ENCODE assay signal across 16 cellular contexts in the genomic region with DNA sequence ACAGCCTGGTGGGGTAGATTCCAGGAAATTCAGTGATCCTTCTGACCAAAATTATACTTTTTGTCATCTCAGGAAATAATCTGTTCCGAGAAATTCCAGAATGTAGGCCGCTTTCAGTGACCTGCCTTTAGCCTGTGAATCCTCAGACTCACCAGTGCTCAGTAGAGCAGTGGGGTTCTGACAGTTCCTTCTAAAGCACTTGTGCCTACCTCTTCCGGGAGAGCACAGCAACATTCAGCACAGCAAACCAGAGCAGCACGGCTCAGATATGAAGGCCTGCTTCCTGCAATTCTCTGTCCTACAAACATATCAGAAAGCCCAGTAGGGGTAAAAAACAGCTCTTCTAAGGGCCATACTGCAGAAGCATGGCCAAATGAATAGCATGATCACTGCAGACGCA. TPM values are rescaled to one million over a fixed set of nuclear protein-coding genes. Genes with fewer than 3 reads are reported as not detected.
DNase-seq lines count a peak whose midpoint lies in the region; ATAC-seq and TF ChIP-seq lines count a peak whose summit lies in the region.
"Had no signal": no experiment of that assay in that cellular context is flagged by ENCODE, and none has a peak within 500 bp of the region (broad histone marks: within the 10 kb centered on the region; RNA-seq: fewer than 3 reads in every experiment).

No MANE protein-coding gene starts in this region.

- TF ChIP-seq CTCF in IMR-90 (conservative IDR thresholded peaks at IDR 0.05; ENCODE audit: low read depth, low read length) (no peak), foreskin fibroblast (IDR thresholded peaks at IDR 0.05; ENCODE audit: low read depth, low read length) (no peak)
- no peak for TF ChIP-seq CTCF in activated CD8-positive, alpha-beta T cell treated with anti-CD3 and anti-CD28 coated beads for 36 hours (IDR thresholded peaks at IDR 0.05)

- no peak overlapping the region for H3K4me3 ChIP-seq in IMR-90 (ENCODE audit: insufficient read depth, low read depth, low read length)
- no peak overlapping the region for H3K4me3 ChIP-seq in thymus (ENCODE audit: low read length)
- H3K4me3 ChIP-seq in foreskin fibroblast (ENCODE audit: low read depth in 1 of 2, low read length in 2 of 2), result no peak overlapping the region
- H3K4me3 ChIP-seq: K562, SJSA1 had no signal

- no peak overlapping the region; the same call in 1 of the 2 replicates for H4K5ac ChIP-seq in IMR-90 (ENCODE audit: low read depth, low read length)

- TF ChIP-seq RAD21 in IMR-90 (IDR thresholded peaks at IDR 0.05; ENCODE audit: low read length), result no peak

- H2BK120ac ChIP-seq in IMR-90 (ENCODE audit: low read depth, low read length), result no peak overlapping the region

- H2BK20ac ChIP-seq in IMR-90 (ENCODE audit: low read depth, low read length), result no peak overlapping the region

- no peak overlapping the region for H3K27ac Mint-ChIP-seq in activated naive CD8-positive, alpha-beta T cell treated with anti-CD3 and anti-CD28 coated beads, Interleukin-2, amount 10 ng/mL, durations not matched to agents 7 days and 5 days
- H3K27ac Mint-ChIP-seq in activated naive CD8-positive, alpha-beta T cell treated with anti-CD3 and anti-CD28 coated beads, Interleukin-2, amount 50 U/mL, for 24 hours, result no peak overlapping the region
- peak overlapping the region; percentile 57 for H3K27ac Mint-ChIP-seq in activated CD8-positive, alpha-beta T cell treated with anti-CD3 and anti-CD28 coated beads for 36 hours

- no peak overlapping the region for H2BK15ac ChIP-seq in IMR-90 (ENCODE audit: low read depth, low read length)

- peaks cover 13% of the 10 kb centered on the region for H3K4me1 Mint-ChIP-seq in activated naive CD8-positive, alpha-beta T cell treated with anti-CD3 and anti-CD28 coated beads, Interleukin-2, amount 10 ng/mL, durations not matched to agents 7 days and 5 days
- peaks cover 17% of the 10 kb centered on the region for H3K4me1 Mint-ChIP-seq in activated naive CD8-positive, alpha-beta T cell treated with anti-CD3 and anti-CD28 coated beads, Interleukin-2, amount 50 U/mL, for 24 hours
- peaks cover 27% of the 10 kb centered on the region for H3K4me1 Mint-ChIP-seq in activated CD8-positive, alpha-beta T cell treated with anti-CD3 and anti-CD28 coated beads for 36 hours (ENCODE audit: low read depth)
- H3K4me1 Mint-ChIP-seq: CD14-positive monocyte had no signal

- no peak overlapping the region; the same call in 1 of the 2 replicates for H4K91ac ChIP-seq in IMR-90 (ENCODE audit: insufficient read depth, low read depth, low read length)

- TF ChIP-seq POLR2A in IMR-90 (IDR thresholded peaks at IDR 0.05; ENCODE audit: low read depth, low read length), result no peak

- dilution Hi-C loops in IMR-90 (cut with HindIII; ENCODE audit: low sequenced_read_pairs, unreplicated experiment), result no loop called here

- 100% methylated on average over 2 of the region's 5 CpGs; no CpG with 5 or more reads in 1 of the 2 experiments for WGBS in IMR-90 (ENCODE audit: extremely low coverage in 2 of 2, insufficient read length in 1 of 2), 2 experiments
- WGBS in thymus, result 74% methylated on average over 5 of the region's 5 CpGs

- H3K27me3 Mint-ChIP-seq in activated naive CD8-positive, alpha-beta T cell treated with anti-CD3 and anti-CD28 coated beads, Interleukin-2, amount 10 ng/mL, durations not matched to agents 7 days and 5 days, result no peaks in the 10 kb centered on the region
- H3K27me3 Mint-ChIP-seq in activated naive CD8-positive, alpha-beta T cell treated with anti-CD3 and anti-CD28 coated beads, Interleukin-2, amount 50 U/mL, for 24 hours, result no peaks in the 10 kb centered on the region
- H3K27me3 Mint-ChIP-seq in activated CD8-positive, alpha-beta T cell treated with anti-CD3 and anti-CD28 coated beads for 36 hours, result no peaks in the 10 kb centered on the region

- CTCF ChIA-PET in IMR-90 (lab: Yijun Ruan, JAX), result no interaction called here
- CTCF ChIA-PET in activated CD8-positive, alpha-beta T cell treated with anti-CD3 and anti-CD28 coated beads for 36 hours (lab: Charles Lee), result no interaction called here

- BruUV-seq in IMR-90 (replicated peaks; lab: Mats Ljungman, UMichigan), result no TSS peak

- no peak overlapping the region for H3K27ac ChIP-seq in IMR-90 (ENCODE audit: insufficient read depth, low read length)
- peak overlapping the region; percentile 27 for H3K27ac ChIP-seq in thymus (ENCODE audit: low read depth)
- H3K27ac ChIP-seq: SJSA1 had no signal

- H2BK5ac ChIP-seq in IMR-90 (ENCODE audit: low read depth, low read length, poor library complexity, severe bottlenecking), result no peak overlapping the region

- H3K18ac ChIP-seq in IMR-90 (ENCODE audit: low read depth, low read length), result peak overlapping the region; percentile 20; the same call in 1 of the 2 replicates

- ATAC-seq in activated naive CD8-positive, alpha-beta T cell treated with anti-CD3 and anti-CD28 coated beads, Interleukin-2, amount 10 ng/mL, durations not matched to agents 7 days and 5 days (ENCODE audit: low read depth), result peak; percentile 81
- ATAC-seq in activated naive CD8-positive, alpha-beta T cell treated with anti-CD3 and anti-CD28 coated beads, Interleukin-2, amount 50 U/mL, for 24 hours, result no peak
- ATAC-seq in IMR-90 (ENCODE audit: low read depth) (no peak), GM18873 (IDR thresholded peaks at IDR 0.05; ENCODE audit: low FRiP score, unreplicated experiment) (no peak)
- ATAC-seq in activated CD8-positive, alpha-beta T cell treated with anti-CD3 and anti-CD28 coated beads for 36 hours, result peak; percentile 47
- ATAC-seq: K562 had no signal

- H3K36me3 Mint-ChIP-seq in activated naive CD8-positive, alpha-beta T cell treated with anti-CD3 and anti-CD28 coated beads, Interleukin-2, amount 10 ng/mL, durations not matched to agents 7 days and 5 days, result peaks cover 8% of the 10 kb centered on the region
- no peaks in the 10 kb centered on the region for H3K36me3 Mint-ChIP-seq in activated naive CD8-positive, alpha-beta T cell treated with anti-CD3 and anti-CD28 coated beads, Interleukin-2, amount 50 U/mL, for 24 hours (ENCODE audit: low read depth)
- peaks cover 2% of the 10 kb centered on the region for H3K36me3 Mint-ChIP-seq in activated CD8-positive, alpha-beta T cell treated with anti-CD3 and anti-CD28 coated beads for 36 hours (ENCODE audit: low read depth)
- H3K36me3 Mint-ChIP-seq: CD14-positive monocyte had no signal

- in situ Hi-C loops in IMR-90 (cut with MboI; ENCODE audit: low sequenced_read_pairs), result no loop called here

- no peak overlapping the region for H3K56ac ChIP-seq in IMR-90 (ENCODE audit: extremely low read depth, insufficient read depth, low read length)

- no peaks in the 10 kb centered on the region for H3K27me3 ChIP-seq in IMR-90 (ENCODE audit: control insufficient read depth, insufficient read depth, low read length)
- H3K27me3 ChIP-seq in thymus (ENCODE audit: control insufficient read depth, insufficient read depth), result no peaks in the 10 kb centered on the region
- H3K27me3 ChIP-seq: SJSA1 had no signal

- no peak overlapping the region for H3K23ac ChIP-seq in IMR-90 (ENCODE audit: low read depth, low read length)

- peaks cover 25 to 39% of the 10 kb centered on the region in 2 experiments for H3K79me1 ChIP-seq in IMR-90 (ENCODE audit: low read depth in 1 of 2, low read length in 2 of 2)

- H2AFZ ChIP-seq in IMR-90 (replicated peaks; ENCODE audit: low read length, poor library complexity), result no peak overlapping the region

- H3K4me3 Mint-ChIP-seq in activated naive CD8-positive, alpha-beta T cell treated with anti-CD3 and anti-CD28 coated beads, Interleukin-2, amount 10 ng/mL, durations not matched to agents 7 days and 5 days, result no peak overlapping the region
- H3K4me3 Mint-ChIP-seq in activated naive CD8-positive, alpha-beta T cell treated with anti-CD3 and anti-CD28 coated beads, Interleukin-2, amount 50 U/mL, for 24 hours, result no peak overlapping the region
- no peak overlapping the region for H3K4me3 Mint-ChIP-seq in activated CD8-positive, alpha-beta T cell treated with anti-CD3 and anti-CD28 coated beads for 36 hours
- H3K4me3 Mint-ChIP-seq: CD14-positive monocyte had no signal

- no peaks in the 10 kb centered on the region for H4K20me1 ChIP-seq in IMR-90 (ENCODE audit: insufficient read depth, low read length)

- H3K4me2 ChIP-seq in IMR-90 (ENCODE audit: low read depth, low read length), result no peak overlapping the region

- no peak overlapping the region for H4K8ac ChIP-seq in IMR-90 (ENCODE audit: low read depth in 2 of 2, low read length in 2 of 2)

- H3K9ac ChIP-seq in IMR-90 (ENCODE audit: low read depth, low read length), result no peak overlapping the region

- 0 out of 2 replicates have a peak, but pooled peaks cover 3% of the 10 kb centered on the region for H3K9me1 ChIP-seq in IMR-90 (ENCODE audit: insufficient read depth, low read length)

- no peak overlapping the region; the same call in 1 of the 2 replicates for H2AK5ac ChIP-seq in IMR-90 (ENCODE audit: low read depth, low read length)

- H3K9me3 ChIP-seq in IMR-90 (ENCODE audit: control insufficient read depth, insufficient read depth, low read length), result no peaks in the 10 kb centered on the region
- H3K9me3 ChIP-seq in thymus (ENCODE audit: control insufficient read depth), result no peaks in the 10 kb centered on the region
- H3K9me3 ChIP-seq: SJSA1 had no signal

- intact Hi-C loops in IMR-90 (cut with micrococcal nuclease), result no loop called here
- intact Hi-C loops in activated CD8-positive, alpha-beta T cell treated with anti-CD3 and anti-CD28 coated beads for 36 hours (cut with micrococcal nuclease), result no loop called here

- peak overlapping the region; percentile 28 for H3K4ac ChIP-seq in IMR-90 (ENCODE audit: low read depth, low read length)

- H3K14ac ChIP-seq in IMR-90 (replicated peaks; ENCODE audit: low read depth, low read length), result no peak overlapping the region

- H3K36me3 ChIP-seq in IMR-90 (ENCODE audit: control insufficient read depth, insufficient read depth, low read length) (no peaks in the 10 kb centered on the region), thymus (ENCODE audit: control insufficient read depth, insufficient read depth) (no peaks in the 10 kb centered on the region)
- H3K36me3 ChIP-seq: SJSA1 had no signal

- DNase-seq in activated naive CD8-positive, alpha-beta T cell treated with anti-CD3 and anti-CD28 coated beads, Interleukin-2, amount 10 ng/mL, durations not matched to agents 7 days and 5 days, result no peak
- no peak for DNase-seq in activated naive CD8-positive, alpha-beta T cell treated with anti-CD3 and anti-CD28 coated beads, Interleukin-2, amount 50 U/mL, for 24 hours
- DNase-seq in IMR-90, result no peak
- DNase-seq in activated CD8-positive, alpha-beta T cell treated with anti-CD3 and anti-CD28 coated beads for 36 hours, result no peak
- DNase-seq in foreskin fibroblast, result no peak
- DNase-seq: ACHN, AML-193, Calu3, NCI-H146, NCI-H2081 treated with DMSO at 0.1 percent for 48 hours, NCI-H510A had no signal

- H3K9me3 Mint-ChIP-seq in activated naive CD8-positive, alpha-beta T cell treated with anti-CD3 and anti-CD28 coated beads, Interleukin-2, amount 10 ng/mL, durations not matched to agents 7 days and 5 days, result peaks cover 2% of the 10 kb centered on the region
- H3K9me3 Mint-ChIP-seq in activated naive CD8-positive, alpha-beta T cell treated with anti-CD3 and anti-CD28 coated beads, Interleukin-2, amount 50 U/mL, for 24 hours, result peaks cover 4% of the 10 kb centered on the region
- no peaks in the 10 kb centered on the region for H3K9me3 Mint-ChIP-seq in activated CD8-positive, alpha-beta T cell treated with anti-CD3 and anti-CD28 coated beads for 36 hours
- H3K9me3 Mint-ChIP-seq: CD14-positive monocyte had no signal

- POLR2A ChIA-PET in activated naive CD8-positive, alpha-beta T cell treated with anti-CD3 and anti-CD28 coated beads, Interleukin-2, amount 10 ng/mL, durations not matched to agents 7 days and 5 days (lab: Charles Lee), result no interaction called here
- POLR2A ChIA-PET in IMR-90 (lab: Charles Lee; ENCODE audit: unreplicated experiment), result no interaction called here
- POLR2A ChIA-PET in activated CD8-positive, alpha-beta T cell treated with anti-CD3 and anti-CD28 coated beads for 36 hours (lab: Charles Lee), result no interaction called here

- H2AK9ac ChIP-seq in IMR-90 (replicated peaks; ENCODE audit: low read depth, low read length, poor library complexity), result no peak overlapping the region

- H3K4me1 ChIP-seq in IMR-90 (ENCODE audit: control insufficient read depth, insufficient read depth, low read length) (peaks cover 10% of the 10 kb centered on the region), thymus (ENCODE audit: control insufficient read depth, insufficient read depth, low read length) (peaks cover 3% of the 10 kb centered on the region)

RNA-seq across cellular contexts. Expression of a gene that starts 15.0 kb away (rescaled TPM):
- total RNA-seq in activated naive CD8-positive, alpha-beta T cell treated with anti-CD3 and anti-CD28 coated beads, Interleukin-2, amount 10 ng/mL, durations not matched to agents 7 days and 5 days, result 10 to 100 TPM; 12.9 to 14.8 TPM
- total RNA-seq in IMR-90 (2012; rRNA removed), result 6.3 and 6.4 TPM in 2 replicates
- polyA plus RNA-seq in IMR-90 (2012; rRNA removed) (4.0 and 4.7 TPM in 2 replicates), thymus (4.1 TPM)
- 2.7 and 2.9 TPM in 2 replicates for polyA plus RNA-seq in IMR-90 (2012; cell fraction: cytosol; rRNA removed)
- polyA plus RNA-seq in IMR-90 (2012; cell fraction: nucleus; rRNA removed; ENCODE audit: low replicate concordance), result 4.8 and 6.6 TPM in 2 replicates
- total RNA-seq in activated CD8-positive, alpha-beta T cell treated with anti-CD3 and anti-CD28 coated beads for 36 hours, result 10 to 100 TPM; 11.5 to 12.4 TPM

Comparison
In these comparisons a context has a peak if more than half of its experiments do, and no peak if none do; other contexts are left out.
1. ATAC-seq: peak in activated naive CD8-positive, alpha-beta T cell treated with anti-CD3 and anti-CD28 coated beads, Interleukin-2, amount 10 ng/mL, durations not matched to agents 7 days and 5 days (single experiment) and activated CD8-positive, alpha-beta T cell treated with anti-CD3 and anti-CD28 coated beads for 36 hours (single experiment); none in activated naive CD8-positive, alpha-beta T cell treated with anti-CD3 and anti-CD28 coated beads, Interleukin-2, amount 50 U/mL, for 24 hours (single experiment), IMR-90 (single experiment) and GM18873 (single experiment).